In the genomic region with DNA sequence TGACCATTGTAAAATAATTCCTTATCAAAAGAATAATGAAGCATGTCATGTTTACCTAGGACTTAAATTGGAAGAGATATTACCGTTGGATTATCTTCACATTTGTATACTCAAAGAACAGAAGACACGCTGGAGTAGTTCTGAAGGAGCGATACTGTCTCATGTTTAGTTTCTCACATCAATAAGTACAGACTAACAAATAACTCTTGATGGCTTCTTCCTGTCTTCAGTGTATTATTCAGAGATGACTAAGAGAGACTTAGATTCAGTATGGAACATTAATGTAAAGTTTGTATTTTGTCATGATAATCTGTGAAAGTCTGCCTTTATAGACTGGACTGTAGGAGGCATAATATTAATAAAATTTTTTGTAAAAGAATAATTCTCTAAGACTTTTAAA, we compare ENCODE assay signal across 2 cellular contexts.
TF ChIP-seq lines count a peak whose summit lies in the region.

No MANE protein-coding gene starts in this region.

TF ChIP-seq in SK-N-SH treated with all-trans-retinoic acid at 6 μM for 48 hours, 23 proteins besides CTCF, POLR2A, EP300 and RAD21 (continued from another document):
- TF ChIP-seq, protein P1, sequence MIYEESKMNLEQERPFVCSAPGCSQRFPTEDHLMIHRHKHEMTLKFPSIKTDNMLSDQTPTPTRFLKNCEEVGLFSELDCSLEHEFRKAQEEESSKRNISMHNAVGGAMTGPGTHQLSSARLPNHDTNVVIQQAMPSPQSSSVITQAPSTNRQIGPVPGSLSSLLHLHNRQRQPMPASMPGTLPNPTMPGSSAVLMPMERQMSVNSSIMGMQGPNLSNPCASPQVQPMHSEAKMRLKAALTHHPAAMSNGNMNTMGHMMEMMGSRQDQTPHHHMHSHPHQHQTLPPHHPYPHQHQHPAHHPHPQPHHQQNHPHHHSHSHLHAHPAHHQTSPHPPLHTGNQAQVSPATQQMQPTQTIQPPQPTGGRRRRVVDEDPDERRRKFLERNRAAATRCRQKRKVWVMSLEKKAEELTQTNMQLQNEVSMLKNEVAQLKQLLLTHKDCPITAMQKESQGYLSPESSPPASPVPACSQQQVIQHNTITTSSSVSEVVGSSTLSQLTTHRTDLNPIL (CRISPR knock-in tag; IDR thresholded peaks at IDR 0.05; ENCODE audit: low read depth), result no peak
- TF ChIP-seq ZNF565 (CRISPR knock-in tag; conservative IDR thresholded peaks at IDR 0.05; ENCODE audit: low read depth) (no peak), GLIS3 (CRISPR knock-in tag; IDR thresholded peaks at IDR 0.05) (no peak), TCF4 (CRISPR knock-in tag; IDR thresholded peaks at IDR 0.05; ENCODE audit: borderline replicate concordance) (no peak), TOX (CRISPR knock-in tag; IDR thresholded peaks at IDR 0.05; ENCODE audit: borderline replicate concordance) (no peak), ZFP3 (CRISPR knock-in tag; IDR thresholded peaks at IDR 0.05) (no peak), CSDC2 (CRISPR knock-in tag; IDR thresholded peaks at IDR 0.05) (no peak), ZNF70 (CRISPR knock-in tag; IDR thresholded peaks at IDR 0.05) (no peak)
- TF ChIP-seq, protein P2, sequence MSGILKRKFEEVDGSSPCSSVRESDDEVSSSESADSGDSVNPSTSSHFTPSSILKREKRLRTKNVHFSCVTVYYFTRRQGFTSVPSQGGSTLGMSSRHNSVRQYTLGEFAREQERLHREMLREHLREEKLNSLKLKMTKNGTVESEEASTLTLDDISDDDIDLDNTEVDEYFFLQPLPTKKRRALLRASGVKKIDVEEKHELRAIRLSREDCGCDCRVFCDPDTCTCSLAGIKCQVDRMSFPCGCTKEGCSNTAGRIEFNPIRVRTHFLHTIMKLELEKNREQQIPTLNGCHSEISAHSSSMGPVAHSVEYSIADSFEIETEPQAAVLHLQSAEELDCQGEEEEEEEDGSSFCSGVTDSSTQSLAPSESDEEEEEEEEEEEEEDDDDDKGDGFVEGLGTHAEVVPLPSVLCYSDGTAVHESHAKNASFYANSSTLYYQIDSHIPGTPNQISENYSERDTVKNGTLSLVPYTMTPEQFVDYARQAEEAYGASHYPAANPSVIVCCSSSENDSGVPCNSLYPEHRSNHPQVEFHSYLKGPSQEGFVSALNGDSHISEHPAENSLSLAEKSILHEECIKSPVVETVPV (CRISPR knock-in tag; IDR thresholded peaks at IDR 0.05), result no peak

TF ChIP-seq in SK-N-SH, 30 proteins besides CTCF, POLR2A, EP300 and RAD21 (continued from another document):
- TF ChIP-seq TEAD4 (IDR thresholded peaks at IDR 0.05; ENCODE audit: borderline replicate concordance, insufficient read depth), result no peak
- no peak for TF ChIP-seq RXRA (IDR thresholded peaks at IDR 0.05; ENCODE audit: borderline replicate concordance, low read depth)
- TF ChIP-seq TAF1 (IDR thresholded peaks at IDR 0.05; ENCODE audit: borderline replicate concordance, low read depth, low read length), result no peak
- TF ChIP-seq MAX (IDR thresholded peaks at IDR 0.05; ENCODE audit: low read depth), result no peak
- TF ChIP-seq SIN3A (IDR thresholded peaks at IDR 0.05; ENCODE audit: borderline replicate concordance, low read depth, low read length), result no peak
- no peak for TF ChIP-seq ZBTB33 (IDR thresholded peaks at IDR 0.05; ENCODE audit: borderline replicate concordance, low read depth)
- TF ChIP-seq MXI1 (IDR thresholded peaks at IDR 0.05; ENCODE audit: low read depth, low read length), result no peak
- TF ChIP-seq NRF1 (IDR thresholded peaks at IDR 0.05; ENCODE audit: low read depth, low read length), result no peak
- no peak for TF ChIP-seq EZH2phosphoT487 (IDR thresholded peaks at IDR 0.05; ENCODE audit: borderline replicate concordance, low read depth)
TF ChIP-seq in SK-N-SH: peak in this region for 0.
